ENCODE assay signal across 1 cellular context in the genomic region with DNA sequence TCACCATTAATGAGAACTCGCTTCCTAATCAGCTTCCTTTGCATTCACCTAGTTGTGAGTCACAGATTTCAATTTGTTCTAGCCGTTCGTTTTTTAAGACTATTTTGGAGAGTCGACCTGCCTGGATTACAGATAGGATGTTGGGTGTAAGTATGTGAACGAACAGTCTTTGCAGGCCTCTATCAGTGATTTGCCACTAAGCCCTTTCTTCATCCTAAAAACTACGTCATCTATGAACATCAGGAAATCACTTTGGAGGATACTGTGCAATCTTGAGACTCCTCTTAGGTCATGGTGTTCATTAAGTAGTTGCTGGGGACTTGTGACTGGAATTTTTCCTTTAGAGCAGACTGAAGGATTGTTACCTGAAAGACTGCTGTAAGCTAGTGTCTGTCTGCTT.
TF ChIP-seq lines count a peak whose summit lies in the region.

No MANE protein-coding gene starts in this region.

TF ChIP-seq in SK-N-SH, 30 proteins besides CTCF, POLR2A, EP300 and RAD21 (continued from another document):
- no peak for TF ChIP-seq EZH2phosphoT487 (IDR thresholded peaks at IDR 0.05; ENCODE audit: borderline replicate concordance, low read depth)
